Comparison of ENCODE assay signal across 8 cellular contexts in genomic region chr12:55716582-55717396, GRCh38. TPM values are rescaled to one million over a fixed set of nuclear protein-coding genes. Genes with fewer than 3 reads are reported as not detected.
A peak's percentile ranks its signal among the peaks of the same experiment; 100 is the strongest.
DNase-seq lines count a peak whose midpoint lies in the region; ATAC-seq and TF ChIP-seq lines count a peak whose summit lies in the region.

No MANE protein-coding gene starts in this region.

- dilution Hi-C loops in IMR-90 (cut with HindIII; ENCODE audit: low sequenced_read_pairs, unreplicated experiment), result no loop called here

- peak overlapping the region; percentile 88 for H3K4me3 Mint-ChIP-seq in activated naive CD8-positive, alpha-beta T cell treated with anti-CD3 and anti-CD28 coated beads, Interleukin-2, amount 50 U/mL, for 24 hours
- peak overlapping the region; percentile 94 for H3K4me3 Mint-ChIP-seq in type B pancreatic cell

- H3K9me3 Mint-ChIP-seq in activated naive CD8-positive, alpha-beta T cell treated with anti-CD3 and anti-CD28 coated beads, Interleukin-2, amount 50 U/mL, for 24 hours, result no peaks in the 10 kb centered on the region
- H3K9me3 Mint-ChIP-seq in type B pancreatic cell, result no peaks in the 10 kb centered on the region

- peak overlapping the region; percentile 59; the same call in 1 of the 2 replicates for H2BK120ac ChIP-seq in IMR-90 (ENCODE audit: low read depth, low read length)

- WGBS in IMR-90 (ENCODE audit: extremely low coverage in 2 of 2, insufficient read length in 1 of 2), 2 experiments, result 50% methylated on average over 2 of the region's 18 CpGs; no CpG with 5 or more reads in 1 of the 2 experiments

- H3K4me3 ChIP-seq in GM12864 (ENCODE audit: low read depth, low read length) (peak overlapping the region; percentile 80), IMR-90 (ENCODE audit: insufficient read depth, low read depth, low read length) (peak overlapping the region; percentile 78), left lung (peak overlapping the region; percentile 48 to 94)

- peak overlapping the region; percentile 94 for H3K4me2 ChIP-seq in IMR-90 (ENCODE audit: low read depth, low read length)

- peak overlapping the region; percentile 70 for H3K9ac ChIP-seq in IMR-90 (ENCODE audit: low read depth, low read length)

- H3K23ac ChIP-seq in IMR-90 (ENCODE audit: low read depth, low read length), result peak overlapping the region; percentile 80

- in situ Hi-C loops in IMR-90 (cut with MboI; ENCODE audit: low sequenced_read_pairs), result no loop called here

- H4K5ac ChIP-seq in IMR-90 (ENCODE audit: low read depth, low read length), result peak overlapping the region; percentile 26; the same call in 1 of the 2 replicates

- BruUV-seq in IMR-90 (replicated peaks; lab: Mats Ljungman, UMichigan), result no TSS peak

- H3K14ac ChIP-seq in IMR-90 (replicated peaks; ENCODE audit: low read depth, low read length), result peak overlapping the region; percentile 65

- H3K27ac ChIP-seq in IMR-90 (ENCODE audit: insufficient read depth, low read length) (peak overlapping the region; percentile 84), left lung (peak overlapping the region; percentile 88 to 98)

- H3K56ac ChIP-seq in IMR-90 (ENCODE audit: extremely low read depth, insufficient read depth, low read length), result peak overlapping the region; percentile 73

- H3K36me3 Mint-ChIP-seq in activated naive CD8-positive, alpha-beta T cell treated with anti-CD3 and anti-CD28 coated beads, Interleukin-2, amount 50 U/mL, for 24 hours (ENCODE audit: low read depth), result peaks cover 5% of the 10 kb centered on the region
- no peaks in the 10 kb centered on the region for H3K36me3 Mint-ChIP-seq in type B pancreatic cell

- H3K27me3 ChIP-seq in IMR-90 (ENCODE audit: control insufficient read depth, insufficient read depth, low read length), result no peaks in the 10 kb centered on the region
- H3K27me3 ChIP-seq in left lung, result no peaks in the 10 kb centered on the region

- intact Hi-C loops in IMR-90 (cut with micrococcal nuclease), result no loop called here
- intact Hi-C loops in left lung (cut with DNase I), result no loop called here

- DNase-seq in GM12864 (ENCODE audit: low read depth) (no peak), IMR-90 (no peak), left lung (no peak), type B pancreatic cell (ENCODE audit: extremely low spot score, unreplicated experiment) (no peak), NCI-H526 (lab: John Stamatoyannopoulos, UW) (no peak), HEK293T (ENCODE audit: extremely low spot score) (no peak)
- peak; percentile 18 for DNase-seq in activated naive CD8-positive, alpha-beta T cell treated with anti-CD3 and anti-CD28 coated beads, Interleukin-2, amount 50 U/mL, for 24 hours

- H3K4me1 Mint-ChIP-seq in activated naive CD8-positive, alpha-beta T cell treated with anti-CD3 and anti-CD28 coated beads, Interleukin-2, amount 50 U/mL, for 24 hours, result peaks cover 34% of the 10 kb centered on the region
- peaks cover 31% of the 10 kb centered on the region for H3K4me1 Mint-ChIP-seq in type B pancreatic cell (ENCODE audit: unreplicated experiment)

- peak overlapping the region; percentile 98 for H2AK5ac ChIP-seq in IMR-90 (ENCODE audit: low read depth, low read length)

- peaks cover 16% of the 10 kb centered on the region for H4K20me1 ChIP-seq in IMR-90 (ENCODE audit: insufficient read depth, low read length)

- H2BK15ac ChIP-seq in IMR-90 (ENCODE audit: low read depth, low read length), result peak overlapping the region; percentile 33; the same call in 1 of the 3 replicates

- H3K36me3 ChIP-seq in IMR-90 (ENCODE audit: control insufficient read depth, insufficient read depth, low read length) (no peaks in the 10 kb centered on the region), left lung (peaks cover 0 to 17% of the 10 kb centered on the region in 2 donors)

- peaks cover 44% of the 10 kb centered on the region for H3K4me1 ChIP-seq in IMR-90 (ENCODE audit: control insufficient read depth, insufficient read depth, low read length)
- peaks cover 27 to 63% of the 10 kb centered on the region in 2 donors for H3K4me1 ChIP-seq in left lung

- POLR2A ChIA-PET in IMR-90 (lab: Charles Lee; ENCODE audit: unreplicated experiment) (no interaction called here), HEK293T (lab: Yijun Ruan, JAX) (interaction anchor here (0.6 to 5.4 kb wide), 7 partner anchors 8 to 472 kb away, joined by 3 to 30 read pairs (median 5); partner anchors contain the start of gene CD63)

- TF ChIP-seq RAD21 in IMR-90 (IDR thresholded peaks at IDR 0.05; ENCODE audit: low read length), result no peak

- peak overlapping the region; percentile 78 for H2AK9ac ChIP-seq in IMR-90 (replicated peaks; ENCODE audit: low read depth, low read length, poor library complexity)

- peak overlapping the region; percentile 7; the same call in 1 of the 2 replicates for H3K18ac ChIP-seq in IMR-90 (ENCODE audit: low read depth, low read length)

- peak overlapping the region; percentile 61 for H2BK5ac ChIP-seq in IMR-90 (ENCODE audit: low read depth, low read length, poor library complexity, severe bottlenecking)

- H3K9me3 ChIP-seq in IMR-90 (ENCODE audit: control insufficient read depth, insufficient read depth, low read length) (no peaks in the 10 kb centered on the region), left lung (no peaks in the 10 kb centered on the region)

- H4K91ac ChIP-seq in IMR-90 (ENCODE audit: insufficient read depth, low read depth, low read length), result peak overlapping the region; percentile 78

- CTCF ChIA-PET in IMR-90 (lab: Yijun Ruan, JAX), result no interaction called here
- CTCF ChIA-PET in HEK293T (lab: Yijun Ruan, JAX), result interaction anchor here (1.2 to 3.7 kb wide), 4 partner anchors 8 to 21 kb away, joined by 3 to 17 read pairs (median 8); no protein-coding TSS in a partner anchor

- H3K27ac Mint-ChIP-seq in activated naive CD8-positive, alpha-beta T cell treated with anti-CD3 and anti-CD28 coated beads, Interleukin-2, amount 50 U/mL, for 24 hours, result peak overlapping the region; percentile 90
- H3K27ac Mint-ChIP-seq in type B pancreatic cell, result peak overlapping the region; percentile 95

- peak; percentile 1 for ATAC-seq in IMR-90 (ENCODE audit: low read depth)
- ATAC-seq in activated naive CD8-positive, alpha-beta T cell treated with anti-CD3 and anti-CD28 coated beads, Interleukin-2, amount 50 U/mL, for 24 hours, result no peak
- ATAC-seq in left lung, result peak; percentile 17
- no peak for ATAC-seq in GM19035 (IDR thresholded peaks at IDR 0.05; ENCODE audit: unreplicated experiment)

- H2BK20ac ChIP-seq in IMR-90 (ENCODE audit: low read depth, low read length), result 0 out of 2 replicates have a peak overlapping the region, but pooled peaks have one; percentile 26

- TF ChIP-seq POLR2A in IMR-90 (IDR thresholded peaks at IDR 0.05; ENCODE audit: low read depth, low read length), result no peak

- peaks cover 4% of the 10 kb centered on the region for H3K27me3 Mint-ChIP-seq in activated naive CD8-positive, alpha-beta T cell treated with anti-CD3 and anti-CD28 coated beads, Interleukin-2, amount 50 U/mL, for 24 hours
- peaks cover 29% of the 10 kb centered on the region for H3K27me3 Mint-ChIP-seq in type B pancreatic cell

- H4K8ac ChIP-seq in IMR-90 (ENCODE audit: low read depth in 2 of 2, low read length in 2 of 2), result peak overlapping the region; percentile 83 to 95

- H3K4ac ChIP-seq in IMR-90 (ENCODE audit: low read depth, low read length), result peak overlapping the region; percentile 82

- peaks cover 17 to 53% of the 10 kb centered on the region in 2 experiments for H3K79me1 ChIP-seq in IMR-90 (ENCODE audit: low read depth in 1 of 2, low read length in 2 of 2)

- no peak for TF ChIP-seq CTCF in GM12864 (IDR thresholded peaks at IDR 0.05; ENCODE audit: low read depth, low read length, missing control alignments)
- no peak for TF ChIP-seq CTCF in IMR-90 (conservative IDR thresholded peaks at IDR 0.05; ENCODE audit: low read depth, low read length)
- TF ChIP-seq CTCF in left lung (IDR thresholded peaks at IDR 0.05), result no peak
- TF ChIP-seq CTCF in type B pancreatic cell (conservative IDR thresholded peaks at IDR 0.05), result no peak

- H2AFZ ChIP-seq in IMR-90 (replicated peaks; ENCODE audit: low read length, poor library complexity), result peak overlapping the region; percentile 92

- peaks cover 32% of the 10 kb centered on the region for H3K9me1 ChIP-seq in IMR-90 (ENCODE audit: insufficient read depth, low read length)

TF ChIP-seq in IMR-90, 13 proteins besides CTCF, POLR2A, EP300 and RAD21 (continues in another document):
- TF ChIP-seq CHD1 (IDR thresholded peaks at IDR 0.05; ENCODE audit: low read depth, low read length), result no peak

TF ChIP-seq in HEK293T, 16 proteins besides CTCF, POLR2A, EP300 and RAD21 (continues in another document):
- TF ChIP-seq TARDBP (IDR thresholded peaks at IDR 0.05) (no peak), FOXM1 (IDR thresholded peaks at IDR 0.05; ENCODE audit: borderline replicate concordance) (no peak)

RNA-seq across cellular contexts. Expression of gene BLOC1S1, which starts 0.9 kb away (rescaled TPM):
- total RNA-seq in IMR-90 (2012; rRNA removed), result 128 and 158 TPM in 2 replicates
- 280 and 285 TPM in 2 replicates for polyA plus RNA-seq in IMR-90 (2012; rRNA removed)
- polyA plus RNA-seq in IMR-90 (2012; cell fraction: cytosol; rRNA removed), result 332 and 427 TPM in 2 replicates
- polyA plus RNA-seq in IMR-90 (2012; cell fraction: nucleus; rRNA removed; ENCODE audit: low replicate concordance), result 75.9 and 113 TPM in 2 replicates
- total RNA-seq in left lung, result 100 to 1,000 TPM; 114 to 123 TPM
- total RNA-seq in type B pancreatic cell (ENCODE audit: low replicate concordance), result 89.9 and 98.6 TPM in 2 replicates

RNA-seq across cellular contexts. Expression of gene RDH5, which starts 3.4 kb away (rescaled TPM):
- total RNA-seq in IMR-90 (2012; rRNA removed) (7.3 and 8.9 TPM in 2 replicates), left lung (1 to 10 TPM; 4.3 to 5.8 TPM), type B pancreatic cell (ENCODE audit: low replicate concordance) (7.4 and 14.1 TPM in 2 replicates)
- polyA plus RNA-seq in IMR-90 (2012; rRNA removed), result 18.8 and 21.0 TPM in 2 replicates
- polyA plus RNA-seq in IMR-90 (2012; cell fraction: cytosol; rRNA removed), result 16.9 and 19.9 TPM in 2 replicates
- 85.3 and 102 TPM in 2 replicates for polyA plus RNA-seq in IMR-90 (2012; cell fraction: nucleus; rRNA removed; ENCODE audit: low replicate concordance)

RNA-seq across cellular contexts. Expression of gene ITGA7, which starts 9.1 kb away (rescaled TPM):
- 3.9 and 4.4 TPM in 2 replicates for total RNA-seq in IMR-90 (2012; rRNA removed)
- polyA plus RNA-seq in IMR-90 (2012; rRNA removed), result 13.9 and 15.7 TPM in 2 replicates
- 12.1 and 23.0 TPM in 2 replicates for polyA plus RNA-seq in IMR-90 (2012; cell fraction: cytosol; rRNA removed)
- polyA plus RNA-seq in IMR-90 (2012; cell fraction: nucleus; rRNA removed; ENCODE audit: low replicate concordance), result 89.0 and 117 TPM in 2 replicates
- total RNA-seq in left lung, result 10 to 100 TPM; 22.4 to 62.4 TPM
- 10.4 and 39.2 TPM in 2 replicates for total RNA-seq in type B pancreatic cell (ENCODE audit: low replicate concordance)

RNA-seq across cellular contexts. Expression of gene CD63, which starts 12.0 kb away (rescaled TPM):
- total RNA-seq in IMR-90 (2012; rRNA removed) (995 and 1,796 TPM in 2 replicates), left lung (1,000 to 10,000 TPM; 1,639 to 1,766 TPM), type B pancreatic cell (ENCODE audit: low replicate concordance) (525 and 567 TPM in 2 replicates)
- 1,398 and 1,518 TPM in 2 replicates for polyA plus RNA-seq in IMR-90 (2012; rRNA removed)
- polyA plus RNA-seq in IMR-90 (2012; cell fraction: cytosol; rRNA removed), result 856 and 974 TPM in 2 replicates
- polyA plus RNA-seq in IMR-90 (2012; cell fraction: nucleus; rRNA removed; ENCODE audit: low replicate concordance), result 173 and 576 TPM in 2 replicates

RNA-seq across cellular contexts. Expression of gene GDF11, which starts 26.1 kb away (rescaled TPM):
- total RNA-seq in IMR-90 (2012; rRNA removed) (2.2 and 2.7 TPM in 2 replicates), left lung (10 to 100 TPM in 1 of 2 donors, 1 to 10 TPM in 1; 7.6 to 10.0 TPM), type B pancreatic cell (ENCODE audit: low replicate concordance) (11.8 and 40.1 TPM in 2 replicates)
- 12.9 and 13.6 TPM in 2 replicates for polyA plus RNA-seq in IMR-90 (2012; rRNA removed)
- polyA plus RNA-seq in IMR-90 (2012; cell fraction: cytosol; rRNA removed), result 5.7 and 15.7 TPM in 2 replicates
- 5.5 and 10.6 TPM in 2 replicates for polyA plus RNA-seq in IMR-90 (2012; cell fraction: nucleus; rRNA removed; ENCODE audit: low replicate concordance)

Comparison
In these comparisons a context has a peak if more than half of its experiments do, and no peak if none do; other contexts are left out.
1. ATAC-seq: peak in IMR-90 (single experiment) and left lung (single experiment); none in activated naive CD8-positive, alpha-beta T cell treated with anti-CD3 and anti-CD28 coated beads, Interleukin-2, amount 50 U/mL, for 24 hours (single experiment) and GM19035 (single experiment).
2. Peak in every context shown above with its lines, with median percentiles within 50 percentile points of each other: H3K4me3 ChIP-seq.